20 cellular contexts compared by ENCODE assay signal in the genomic region with DNA sequence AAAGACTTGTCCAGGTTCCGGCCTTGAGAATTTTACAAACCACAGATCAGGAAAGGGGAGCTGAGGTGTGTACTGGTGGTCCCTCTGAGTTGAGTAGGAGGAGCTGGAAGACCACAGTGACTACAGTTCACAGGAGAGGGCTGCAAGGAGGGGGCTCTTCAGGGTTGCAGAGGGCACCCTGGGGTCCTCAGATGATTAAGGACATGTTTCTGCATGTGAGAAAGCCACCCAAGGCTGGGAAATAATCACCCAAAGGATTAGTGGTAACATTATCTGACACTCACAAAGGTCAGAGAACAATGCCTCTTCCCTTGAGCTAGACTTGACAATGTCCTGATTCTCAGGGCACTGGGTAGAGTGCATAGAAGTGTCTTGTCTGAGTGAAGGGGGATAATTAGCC.
DNase-seq lines count a peak whose midpoint lies in the region; ATAC-seq, FAIRE-seq and TF ChIP-seq lines count a peak whose summit lies in the region.
"Had no signal": no experiment of that assay in that cellular context is flagged by ENCODE, and none has a peak within 500 bp of the region (broad histone marks: within the 10 kb centered on the region; RNA-seq: fewer than 3 reads in every experiment).

No MANE protein-coding gene starts in this region.

- H3K4me2 ChIP-seq in PC-9, result no peak overlapping the region
- no peak overlapping the region for H3K4me2 ChIP-seq in mammary epithelial cell (ENCODE audit: insufficient read depth, low read depth, low read length)
- H3K4me2 ChIP-seq in keratinocyte (ENCODE audit: control insufficient read depth, extremely low read depth, insufficient read depth, low read depth, low read length), result no peak overlapping the region
- H3K4me2 ChIP-seq: BLaER1 treated with 17β-estradiol and CSF1 and Interleukin-3, amounts not matched to agents 10 nM and 100 nM had no signal

- H3K9me3 ChIP-seq in PC-9 (ENCODE audit: insufficient read depth, low read depth), result peaks cover 15% of the 10 kb centered on the region; the same call in 1 of the 2 replicates
- H3K9me3 ChIP-seq in mammary epithelial cell (replicated peaks; ENCODE audit: insufficient read depth, low read length), result peaks cover 5% of the 10 kb centered on the region
- H3K9me3 ChIP-seq in keratinocyte (ENCODE audit: control insufficient read depth, low read depth, low read length), result no peaks in the 10 kb centered on the region

- no TSS peak for BruUV-seq in PC-9 (replicated peaks; lab: Mats Ljungman, UMichigan)
- no TSS peak for BruUV-seq in mammary epithelial cell (replicated peaks; lab: Mats Ljungman, UMichigan)

- H3K4me1 ChIP-seq in PC-9 (replicated peaks; ENCODE audit: insufficient read depth) (peaks cover 44% of the 10 kb centered on the region), mammary epithelial cell (ENCODE audit: insufficient read depth, low read length) (peaks cover 61% of the 10 kb centered on the region), keratinocyte (ENCODE audit: control insufficient read depth, extremely low read depth, insufficient read depth, low read length) (peaks cover 30% of the 10 kb centered on the region)

- peaks cover 46% of the 10 kb centered on the region for H3F3A ChIP-seq in PC-9 (ENCODE audit: insufficient read depth, low read depth)

- dilution Hi-C loops in mammary epithelial cell (cut with HindIII; ENCODE audit: low sequenced_read_pairs), result no loop called here
- dilution Hi-C loops in keratinocyte (cut with MboI; ENCODE audit: extremely low pct_ligation_motif_present, low sequenced_read_pairs), result no loop called here

- H3K4me3 ChIP-seq in PC-9 (no peak overlapping the region), mammary epithelial cell (replicated peaks in 1 of 3; ENCODE audit: insufficient read depth in 1 of 3, low read depth in 2 of 3, low read length in 3 of 3) (no peak overlapping the region), keratinocyte (ENCODE audit: control insufficient read depth in 2 of 3, extremely low read depth in 1 of 3, insufficient read depth in 2 of 3, low read depth in 1 of 3, low read length in 3 of 3) (no peak overlapping the region)
- H3K4me3 ChIP-seq: BLaER1 treated with 17β-estradiol and CSF1 and Interleukin-3, amounts not matched to agents 10 nM and 100 nM had no signal

- H3K36me3 ChIP-seq in PC-9 (ENCODE audit: low read depth) (peaks cover 58% of the 10 kb centered on the region), mammary epithelial cell (ENCODE audit: insufficient read depth, low read length) (no peaks in the 10 kb centered on the region), keratinocyte (ENCODE audit: control insufficient read depth in 2 of 2, extremely low read depth in 1 of 2, insufficient read depth in 2 of 2, low read length in 2 of 2) (no peaks in the 10 kb centered on the region)
- H3K36me3 ChIP-seq: BLaER1 treated with 17β-estradiol and CSF1 and Interleukin-3, amounts not matched to agents 10 nM and 100 nM had no signal

- H3K27me3 ChIP-seq in PC-9 (ENCODE audit: insufficient read depth, low read depth), result no peaks in the 10 kb centered on the region
- no peaks in the 10 kb centered on the region for H3K27me3 ChIP-seq in mammary epithelial cell (ENCODE audit: insufficient read depth, low read length)
- H3K27me3 ChIP-seq in keratinocyte (ENCODE audit: control insufficient read depth, extremely low read depth, insufficient read depth, low read length), result no peaks in the 10 kb centered on the region
- H3K27me3 ChIP-seq: BLaER1 treated with 17β-estradiol and CSF1 and Interleukin-3, amounts not matched to agents 10 nM and 100 nM had no signal

- ATAC-seq in HG02885 (IDR thresholded peaks at IDR 0.05; ENCODE audit: poor library complexity, unreplicated experiment), result no peak

- CTCF ChIA-PET in PC-9 (lab: Charles Lee) (no interaction called here), mammary epithelial cell (lab: Charles Lee; ENCODE audit: low non-redundant PET) (no interaction called here)

- peak; percentile 55 for FAIRE-seq in keratinocyte (lab: Jason Lieb, UNC)
- FAIRE-seq in urothelium cell line (lab: Jason Lieb, UNC), result no peak
- FAIRE-seq: A204.1, D721Med, GM19239 had no signal

- H3K9ac ChIP-seq in mammary epithelial cell (ENCODE audit: insufficient read depth, low read length), result peak overlapping the region; percentile 43
- H3K9ac ChIP-seq in keratinocyte (ENCODE audit: control insufficient read depth, extremely low read depth, insufficient read depth, low read length), result no peak overlapping the region
- H3K9ac ChIP-seq: BLaER1 treated with 17β-estradiol and CSF1 and Interleukin-3, amounts not matched to agents 10 nM and 100 nM had no signal

- 55% methylated on average over 1 of the region's 1 CpG for WGBS in mammary epithelial cell (ENCODE audit: low coverage, missing lambda C conversion rate)

- no peak for TF ChIP-seq CTCF in PC-9 (conservative IDR thresholded peaks at IDR 0.05)
- TF ChIP-seq CTCF in mammary epithelial cell (conservative IDR thresholded peaks at IDR 0.05 in 1 of 2, IDR thresholded peaks at IDR 0.05 in 1 of 2; ENCODE audit: extremely low read depth in 1 of 2, insufficient read depth in 1 of 2, low read depth in 1 of 2, low read length in 2 of 2), result no peak
- TF ChIP-seq CTCF in keratinocyte (optimal IDR thresholded peaks at IDR 0.05 in 1 of 3, IDR thresholded peaks at IDR 0.05 in 1 of 3, conservative IDR thresholded peaks at IDR 0.05 in 1 of 3; ENCODE audit: extremely low read depth in 1 of 3, insufficient read depth in 2 of 3, low read length in 3 of 3), result no peak

- in situ Hi-C loops in mammary epithelial cell (cut with MboI; ENCODE audit: low sequenced_read_pairs in 2 of 2), result no loop called here

- DNase-seq in HT1080 (ENCODE audit: low read depth), result peak; percentile 40
- peak in 1 of 2 experiments; percentile 24 for DNase-seq in PC-9
- no peak for DNase-seq in mammary epithelial cell
- no peak for DNase-seq in keratinocyte (ENCODE audit: low read depth, low spot score)
- DNase-seq in urothelium cell line (ENCODE audit: low spot score), result no peak
- DNase-seq in NCI-H2196 treated with DMSO at 0.1 percent for 48 hours (lab: John Stamatoyannopoulos, UW; ENCODE audit: unreplicated experiment), result no peak
- no peak for DNase-seq in HT-29 (ENCODE audit: low spot score)
- DNase-seq: AML-193; CD4-positive, alpha-beta T cell; KG1; MM.1S; NCI-H2029; NCI-H226; NCI-H510A; Right ventricle myocardium superior had no signal

- no peaks in the 10 kb centered on the region for H3K9me1 ChIP-seq in keratinocyte (ENCODE audit: control insufficient read depth, extremely low read depth, insufficient read depth, low read length)

- H3K79me2 ChIP-seq in PC-9 (ENCODE audit: low read depth), result peaks cover 86% of the 10 kb centered on the region
- no peaks in the 10 kb centered on the region for H3K79me2 ChIP-seq in mammary epithelial cell (ENCODE audit: insufficient read depth, low read length)
- no peaks in the 10 kb centered on the region for H3K79me2 ChIP-seq in keratinocyte (ENCODE audit: control insufficient read depth, insufficient read depth, low read length)

- H2AFZ ChIP-seq in PC-9 (no peak overlapping the region), mammary epithelial cell (ENCODE audit: low read depth, low read length) (peak overlapping the region; percentile 50), keratinocyte (ENCODE audit: control insufficient read depth, low read length) (no peak overlapping the region)

- no peaks in the 10 kb centered on the region for H3K9me2 ChIP-seq in PC-9 (ENCODE audit: insufficient read depth)

- intact Hi-C loops in PC-9 (cut with micrococcal nuclease; ENCODE audit: unreplicated experiment), result loop anchor here (10.0 kb wide), 1 partner anchor 1469 kb away; a partner anchor contains a TSS
- intact Hi-C loops in mammary epithelial cell (cut with micrococcal nuclease), result no loop called here

- H3K27ac ChIP-seq in PC-9, result 0 out of 2 replicates have a peak overlapping the region, but pooled peaks have one; percentile 92
- H3K27ac ChIP-seq in mammary epithelial cell (ENCODE audit: insufficient read depth, low read depth, low read length), result peak overlapping the region; percentile 69
- H3K27ac ChIP-seq in keratinocyte (ENCODE audit: control insufficient read depth, insufficient read depth, low read length), result no peak overlapping the region
- H3K27ac ChIP-seq: BLaER1 treated with 17β-estradiol and CSF1 and Interleukin-3, amounts not matched to agents 10 nM and 100 nM had no signal

- no peaks in the 10 kb centered on the region for H4K20me1 ChIP-seq in PC-9 (ENCODE audit: insufficient read depth)
- H4K20me1 ChIP-seq in mammary epithelial cell (ENCODE audit: insufficient read depth, low read length), result no peaks in the 10 kb centered on the region
- no peaks in the 10 kb centered on the region for H4K20me1 ChIP-seq in keratinocyte (ENCODE audit: control insufficient read depth, extremely low read depth, insufficient read depth, low read length)
- H4K20me1 ChIP-seq: BLaER1 treated with 17β-estradiol and CSF1 and Interleukin-3, amounts not matched to agents 10 nM and 100 nM had no signal

- POLR2A ChIA-PET in PC-9 (lab: Charles Lee; ENCODE audit: unreplicated experiment), result no interaction called here
